ENCODE assay signal across 24 cellular contexts in genomic region chr18:28439870-28440269, GRCh38.
A peak's percentile ranks its signal among the peaks of the same experiment; 100 is the strongest.
DNase-seq lines count a peak whose midpoint lies in the region; ATAC-seq and TF ChIP-seq lines count a peak whose summit lies in the region.
"Had no signal": no experiment of that assay in that cellular context is flagged by ENCODE, and none has a peak within 500 bp of the region (broad histone marks: within the 10 kb centered on the region; RNA-seq: fewer than 3 reads in every experiment).

No MANE protein-coding gene starts in this region.

- H3K4me1 Mint-ChIP-seq in progenitor cell of endocrine pancreas (ENCODE audit: low read depth), result no peaks in the 10 kb centered on the region
- H3K4me1 Mint-ChIP-seq: CD8-positive, alpha-beta memory T cell; immature natural killer cell; stimulated activated naive B cell treated with anti-CD40 and anti-IgM and Interleukin-4, amounts not matched to agents 10 μg/mL and 1 μg/mL and 100 μg/mL, for 72 hours had no signal

- H3K36me3 Mint-ChIP-seq in progenitor cell of endocrine pancreas (ENCODE audit: insufficient read depth), result peaks cover 2% of the 10 kb centered on the region
- H3K36me3 Mint-ChIP-seq: CD8-positive, alpha-beta memory T cell; stimulated activated naive B cell treated with anti-CD40 and anti-IgM and Interleukin-4, amounts not matched to agents 10 μg/mL and 1 μg/mL and 100 μg/mL, for 72 hours had no signal

- H3K9me3 Mint-ChIP-seq in progenitor cell of endocrine pancreas (ENCODE audit: low read depth), result peaks cover 17% of the 10 kb centered on the region

- H3K27me3 ChIP-seq in RWPE2 (ENCODE audit: insufficient read depth, poor library complexity, severe bottlenecking), result no peaks in the 10 kb centered on the region
- H3K27me3 ChIP-seq: heart right ventricle, MG63, ovary had no signal

- no peak overlapping the region for H3K27ac Mint-ChIP-seq in progenitor cell of endocrine pancreas
- H3K27ac Mint-ChIP-seq: CD8-positive, alpha-beta memory T cell; effector memory CD8-positive, alpha-beta T cell; H9; immature natural killer cell; stimulated activated naive B cell treated with anti-CD40 and anti-IgM and Interleukin-4, amounts not matched to agents 10 μg/mL and 1 μg/mL and 100 μg/mL, for 72 hours; T-helper 1 cell treated with Interleukin-12 subunit alpha and Interleukin-12 subunit beta and Interleukin-4 antibody, amounts not matched to agents 30 μg/mL and 1 μg/mL, for 36 hours had no signal

- no peak overlapping the region for H3K27ac ChIP-seq in RWPE2 (ENCODE audit: poor library complexity, severe bottlenecking)
- H3K27ac ChIP-seq: heart right ventricle, ovary, VCaP had no signal

- H3K4me3 Mint-ChIP-seq in progenitor cell of endocrine pancreas (ENCODE audit: low read depth), result no peak overlapping the region
- H3K4me3 Mint-ChIP-seq: CD8-positive, alpha-beta memory T cell; effector memory CD8-positive, alpha-beta T cell; H9; immature natural killer cell; stimulated activated naive B cell treated with anti-CD40 and anti-IgM and Interleukin-4, amounts not matched to agents 10 μg/mL and 1 μg/mL and 100 μg/mL, for 72 hours; T-helper 1 cell treated with Interleukin-12 subunit alpha and Interleukin-12 subunit beta and Interleukin-4 antibody, amounts not matched to agents 30 μg/mL and 1 μg/mL, for 36 hours had no signal

- TF ChIP-seq CTCF in GM12865 (IDR thresholded peaks at IDR 0.05; ENCODE audit: insufficient read depth, low read depth, low read length, missing control alignments) (peak; percentile 16), RWPE2 (IDR thresholded peaks at IDR 0.05; ENCODE audit: poor library complexity, severe bottlenecking) (peak; percentile 22), fibroblast of villous mesenchyme (IDR thresholded peaks at IDR 0.05; ENCODE audit: insufficient read depth, low read depth, low read length) (no peak), progenitor cell of endocrine pancreas (IDR thresholded peaks at IDR 0.05; ENCODE audit: unreplicated experiment) (no peak)

- H3K4me3 ChIP-seq in GM12865 (ENCODE audit: low read depth, low read length) (no peak overlapping the region), RWPE2 (ENCODE audit: severe bottlenecking) (no peak overlapping the region), fibroblast of villous mesenchyme (ENCODE audit: low read depth, low read length) (no peak overlapping the region)
- H3K4me3 ChIP-seq: heart right ventricle, lung, MG63, ovary had no signal

- H3K36me3 ChIP-seq in RWPE2 (ENCODE audit: low read depth), result no peaks in the 10 kb centered on the region
- H3K36me3 ChIP-seq: heart right ventricle, MG63, ovary had no signal

- no peaks in the 10 kb centered on the region for H3K4me1 ChIP-seq in RWPE2 (ENCODE audit: insufficient read depth, poor library complexity, severe bottlenecking)
- H3K4me1 ChIP-seq: heart right ventricle had no signal

- no peak for ATAC-seq in RWPE2 (ENCODE audit: low read depth)
- ATAC-seq: effector memory CD8-positive, alpha-beta T cell; heart right ventricle; sciatic nerve; stimulated activated naive B cell treated with anti-CD40 and anti-IgM and Interleukin-4, amounts not matched to agents 10 μg/mL and 1 μg/mL and 100 μg/mL, for 72 hours had no signal

- peaks cover 2% of the 10 kb centered on the region for H3K9me3 ChIP-seq in RWPE2 (ENCODE audit: severe bottlenecking)
- H3K9me3 ChIP-seq: MG63, ovary had no signal

- H3K27me3 Mint-ChIP-seq in progenitor cell of endocrine pancreas, result no peaks in the 10 kb centered on the region
- H3K27me3 Mint-ChIP-seq: CD8-positive, alpha-beta memory T cell; effector memory CD8-positive, alpha-beta T cell; stimulated activated naive B cell treated with anti-CD40 and anti-IgM and Interleukin-4, amounts not matched to agents 10 μg/mL and 1 μg/mL and 100 μg/mL, for 72 hours had no signal

- DNase-seq in GM12865 (ENCODE audit: low read depth), result peak; percentile 18
- DNase-seq in HS-5 (ENCODE audit: low read depth), result peak; percentile 4
- DNase-seq in RWPE2 (ENCODE audit: low spot score), result no peak
- peak; percentile 0 for DNase-seq in fibroblast of villous mesenchyme (ENCODE audit: low read depth)
- no peak for DNase-seq in islet precursor cell
- DNase-seq in progenitor cell of endocrine pancreas (ENCODE audit: low spot score, unreplicated experiment), result no peak
- no peak for DNase-seq in medulla oblongata (ENCODE audit: extremely low spot score)
- DNase-seq: activated CD4-positive, alpha-beta T cell treated with anti-CD3 and anti-CD28 coated beads, Interleukin-2, amount 50 U/mL, for 48 hours; activated naive CD4-positive, alpha-beta T cell; CD8-positive, alpha-beta memory T cell; effector memory CD8-positive, alpha-beta T cell; H9; heart right ventricle; immature natural killer cell; MG63; NCI-H2029; NCI-H524 treated with DMSO at 0.1 percent for 48 hours; ovary; SHP77 treated with DMSO at 0.1 percent for 48 hours; stimulated activated naive B cell treated with anti-CD40 and anti-IgM and Interleukin-4, amounts not matched to agents 10 μg/mL and 1 μg/mL and 100 μg/mL, for 72 hours had no signal

Comparison
In these comparisons a context has a peak if more than half of its experiments do, and no peak if none do; other contexts are left out.
1. DNase-seq: peak in GM12865 (single experiment), HS-5 (single experiment) and fibroblast of villous mesenchyme (single experiment); none in RWPE2 (single experiment), islet precursor cell (single experiment), progenitor cell of endocrine pancreas (single experiment) and medulla oblongata (single experiment).
2. CTCF ChIP-seq: peak in GM12865 (single experiment) and RWPE2 (single experiment); none in fibroblast of villous mesenchyme (single experiment) and progenitor cell of endocrine pancreas (single experiment).